In the genomic region with DNA sequence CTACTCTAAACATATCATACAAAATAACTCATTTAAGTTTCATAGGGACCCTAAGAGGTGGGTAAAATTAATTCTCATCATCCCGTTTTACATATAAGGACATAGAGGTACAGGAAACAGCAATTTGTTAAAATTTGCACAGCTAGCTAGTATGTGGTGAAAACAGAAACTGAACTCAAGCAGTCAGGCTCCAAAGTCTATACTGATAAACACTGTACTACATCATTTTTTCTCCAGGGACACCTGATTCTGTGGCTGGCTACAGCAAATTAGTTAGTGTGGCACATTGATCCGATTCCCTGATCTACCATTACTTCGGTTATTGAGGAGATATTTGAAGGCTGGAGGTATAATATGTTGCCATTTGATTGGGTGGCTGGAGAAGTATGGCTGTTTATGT, we compare ENCODE assay signal across 15 cellular contexts. TPM values are rescaled to one million over a fixed set of nuclear protein-coding genes. Genes with fewer than 3 reads are reported as not detected.
DNase-seq lines count a peak whose midpoint lies in the region; ATAC-seq, FAIRE-seq and TF ChIP-seq lines count a peak whose summit lies in the region.
"Had no signal": no experiment of that assay in that cellular context is flagged by ENCODE, and none has a peak within 500 bp of the region (broad histone marks: within the 10 kb centered on the region; RNA-seq: fewer than 3 reads in every experiment).

No MANE protein-coding gene starts in this region.

- intact Hi-C loops in activated CD4-positive, alpha-beta T cell treated with anti-CD3 and anti-CD28 coated beads for 36 hours (cut with DNase I, micrococcal nuclease): loop anchor here in 1 of 2 experiments (5.0 kb wide), 1 partner anchor 37 kb away; a partner anchor contains a TSS
- intact Hi-C loops in HepG2 (cut with micrococcal nuclease; ENCODE audit: unreplicated experiment) (no loop called here), thyroid gland (cut with DNase I) (no loop called here)

- BruUV-seq in HepG2 (replicated peaks; lab: Mats Ljungman, UMichigan): no TSS peak

- no peak overlapping the region for H3K9ac ChIP-seq in HepG2 (ENCODE audit: insufficient read depth, low read depth, low read length)

- no peak for TF ChIP-seq RAD21 in HepG2 (CRISPR knock-in tag; IDR thresholded peaks at IDR 0.05)

- peak; percentile 39 for ATAC-seq in activated CD4-positive, alpha-beta T cell treated with anti-CD3 and anti-CD28 coated beads for 36 hours
- ATAC-seq in GM21526 (IDR thresholded peaks at IDR 0.05; ENCODE audit: low FRiP score, unreplicated experiment): peak; percentile 78
- peak; percentile 69 for ATAC-seq in HG03521 (IDR thresholded peaks at IDR 0.05; ENCODE audit: unreplicated experiment)
- peak; percentile 53; the same call in 2 of the 3 replicates for ATAC-seq in HepG2
- ATAC-seq: left lobe of liver; stimulated activated memory B cell treated with anti-CD40 and anti-IgM and Interleukin-4, amounts not matched to agents 10 μg/mL and 1 μg/mL and 100 μg/mL, for 72 hours had no signal

- in situ Hi-C loops in HepG2 (cut with HindIII; ENCODE audit: extremely low pct_ligation_motif_present, low pct_unique_long_range_greater_than_20kb): no loop called here

- CTCF ChIA-PET in activated CD4-positive, alpha-beta T cell treated with anti-CD3 and anti-CD28 coated beads for 36 hours (lab: Charles Lee): interaction anchor here (0.8 to 3.1 kb wide), 4 partner anchors 12 to 162 kb away, joined by 3 to 10 read pairs (median 4); no protein-coding TSS in a partner anchor
- CTCF ChIA-PET in HepG2 (lab: Yijun Ruan, JAX; ENCODE audit: low intra/inter-chr PET ratio, low total read pairs): no interaction called here

- H3K4me3 ChIP-seq in HepG2 (replicated peaks in 1 of 3; ENCODE audit: insufficient read depth in 1 of 3, low read depth in 2 of 3, low read length in 3 of 3): no peak overlapping the region
- no peak overlapping the region for H3K4me3 ChIP-seq in thyroid gland (replicated peaks in 1 of 3)

- no peaks in the 10 kb centered on the region for H3K27me3 Mint-ChIP-seq in activated CD4-positive, alpha-beta T cell treated with anti-CD3 and anti-CD28 coated beads for 36 hours

- H3K9me3 ChIP-seq in HepG2 (ENCODE audit: low read length) (no peaks in the 10 kb centered on the region), thyroid gland (no peaks in the 10 kb centered on the region)
- H3K9me3 ChIP-seq: neutrophil had no signal

- WGBS in HepG2 (ENCODE audit: low lambda C conversion rate): 8% methylated on average over 3 of the region's 3 CpGs
- 77 to 84% methylated on average over 3 of the region's 3 CpGs for WGBS in thyroid gland, 2 donors

- no peaks in the 10 kb centered on the region for H3K9me3 Mint-ChIP-seq in activated CD4-positive, alpha-beta T cell treated with anti-CD3 and anti-CD28 coated beads for 36 hours (ENCODE audit: low read depth)
- H3K9me3 Mint-ChIP-seq: dendritic cell treated with granulocyte-macrophage colony-stimulating factor and Interleukin-4, amounts not matched to agents 40 ng/mL and 50 ng/mL, for 4 days; stimulated activated memory B cell treated with anti-CD40 and anti-IgM and Interleukin-4, amounts not matched to agents 10 μg/mL and 1 μg/mL and 100 μg/mL, for 72 hours had no signal

- TF ChIP-seq EP300 in HepG2 (IDR thresholded peaks at IDR 0.05; ENCODE audit: low read depth in 2 of 2, low read length in 2 of 2): no peak
- TF ChIP-seq EP300 in HepG2 (CRISPR knock-in tag; IDR thresholded peaks at IDR 0.05; ENCODE audit: borderline replicate concordance): no peak

- TF ChIP-seq POLR2A in HepG2 (IDR thresholded peaks at IDR 0.05; ENCODE audit: insufficient read depth in 1 of 2, low read depth in 2 of 2, low read length in 2 of 2) (no peak), thyroid gland (IDR thresholded peaks at IDR 0.05) (no peak)

- peak overlapping the region; percentile 43 for H3K27ac Mint-ChIP-seq in activated CD4-positive, alpha-beta T cell treated with anti-CD3 and anti-CD28 coated beads for 36 hours
- H3K27ac Mint-ChIP-seq: dendritic cell treated with granulocyte-macrophage colony-stimulating factor and Interleukin-4, amounts not matched to agents 40 ng/mL and 50 ng/mL, for 4 days; stimulated activated memory B cell treated with anti-CD40 and anti-IgM and Interleukin-4, amounts not matched to agents 10 μg/mL and 1 μg/mL and 100 μg/mL, for 72 hours had no signal

- H3K4me2 ChIP-seq in HepG2 (ENCODE audit: low read depth, low read length): no peak overlapping the region

- no peaks in the 10 kb centered on the region for H3K36me3 ChIP-seq in HepG2 (replicated peaks in 1 of 2; ENCODE audit: control insufficient read depth in 1 of 2, insufficient read depth in 2 of 2, low read length in 2 of 2)
- H3K36me3 ChIP-seq in thyroid gland: no peaks in the 10 kb centered on the region
- H3K36me3 ChIP-seq: neutrophil had no signal

- TF ChIP-seq CTCF in HepG2 (CRISPR knock-in tag; IDR thresholded peaks at IDR 0.05): no peak
- no peak for TF ChIP-seq CTCF in thyroid gland (IDR thresholded peaks at IDR 0.05)

- H3K36me3 Mint-ChIP-seq in activated CD4-positive, alpha-beta T cell treated with anti-CD3 and anti-CD28 coated beads for 36 hours (ENCODE audit: low read depth): no peaks in the 10 kb centered on the region
- H3K36me3 Mint-ChIP-seq: stimulated activated memory B cell treated with anti-CD40 and anti-IgM and Interleukin-4, amounts not matched to agents 10 μg/mL and 1 μg/mL and 100 μg/mL, for 72 hours had no signal

- H3K27ac ChIP-seq in HepG2 (ENCODE audit: extremely low read length, insufficient read depth, low read length): no peak overlapping the region
- no peak overlapping the region for H3K27ac ChIP-seq in thyroid gland
- H3K27ac ChIP-seq: 22Rv1, foreskin keratinocyte, neutrophil had no signal

- H4K20me1 ChIP-seq in HepG2 (ENCODE audit: insufficient read depth, low read length): no peaks in the 10 kb centered on the region

- FAIRE-seq in HepG2 (lab: Jason Lieb, UNC): no peak

- POLR2A ChIA-PET in activated CD4-positive, alpha-beta T cell treated with anti-CD3 and anti-CD28 coated beads for 36 hours (lab: Charles Lee): interaction anchor here (1.1 to 1.3 kb wide), 2 partner anchors 36 to 39 kb away, joined by 3 to 4 read pairs; a partner anchor contains a TSS
- POLR2A ChIA-PET in HepG2 (lab: Yijun Ruan, JAX): no interaction called here

- H3K27me3 ChIP-seq in HepG2 (ENCODE audit: control insufficient read depth in 1 of 2, insufficient read depth in 2 of 2, low read length in 2 of 2): peaks cover 0 to 11% of the 10 kb centered on the region in 2 experiments; a peak in 4 of 5 replicates
- no peaks in the 10 kb centered on the region for H3K27me3 ChIP-seq in thyroid gland
- H3K27me3 ChIP-seq: foreskin keratinocyte had no signal

- no peaks in the 10 kb centered on the region for H3K79me2 ChIP-seq in HepG2 (ENCODE audit: insufficient read depth, low read length)

- H2AFZ ChIP-seq in HepG2 (ENCODE audit: low read length): no peak overlapping the region

- H3K4me1 ChIP-seq in HepG2 (ENCODE audit: insufficient read depth, low read length) (no peaks in the 10 kb centered on the region), thyroid gland (no peaks in the 10 kb centered on the region)

- no peak for DNase-seq in activated CD4-positive, alpha-beta T cell treated with anti-CD3 and anti-CD28 coated beads for 36 hours
- no peak for DNase-seq in activated CD4-positive, alpha-beta T cell treated with anti-CD3 and anti-CD28 coated beads for 48 hours
- DNase-seq in HepG2 (ENCODE audit: low spot score) (no peak), thyroid gland (no peak), activated gamma-delta T cell treated with Interleukin-2 at 50 U/mL for 16 hours (no peak), AG08395 (ENCODE audit: low spot score) (no peak)
- DNase-seq: foreskin keratinocyte; stimulated activated CD4-positive, alpha-beta T cell treated with anti-CD3 and anti-CD28 coated beads, Interleukin-15, amount 100 ng/mL, for 24 hours had no signal

- H3K4me1 Mint-ChIP-seq in activated CD4-positive, alpha-beta T cell treated with anti-CD3 and anti-CD28 coated beads for 36 hours: peaks cover 51% of the 10 kb centered on the region

- no peak overlapping the region for H3K4me3 Mint-ChIP-seq in activated CD4-positive, alpha-beta T cell treated with anti-CD3 and anti-CD28 coated beads for 36 hours
- H3K4me3 Mint-ChIP-seq: dendritic cell treated with granulocyte-macrophage colony-stimulating factor and Interleukin-4, amounts not matched to agents 40 ng/mL and 50 ng/mL, for 4 days; stimulated activated memory B cell treated with anti-CD40 and anti-IgM and Interleukin-4, amounts not matched to agents 10 μg/mL and 1 μg/mL and 100 μg/mL, for 72 hours had no signal

RNA-seq across cellular contexts. Expression of a gene that starts 36.2 kb away (rescaled TPM):
- total RNA-seq in activated CD4-positive, alpha-beta T cell treated with anti-CD3 and anti-CD28 coated beads for 36 hours: 10 to 100 TPM; 17.3 to 17.5 TPM
- total RNA-seq in HepG2 (2016; rRNA removed; fragmentation: Illumina TruSeq; extraction: Trizol): 12.7 and 14.2 TPM in 2 replicates
- total RNA-seq in HepG2 (2016; cell fraction: cytosol; rRNA removed; fragmentation: Illumina TruSeq; extraction: Trizol; ENCODE audit: low read depth): 3.9 and 4.1 TPM in 2 replicates
- total RNA-seq in HepG2 (2016; cell fraction: insoluble cytoplasmic fraction; rRNA removed; fragmentation: Illumina TruSeq; extraction: Trizol): 12.3 and 12.7 TPM in 2 replicates
- 7.4 and 7.6 TPM in 2 replicates for total RNA-seq in HepG2 (2016; cell fraction: membrane; rRNA removed; fragmentation: Illumina TruSeq; extraction: Trizol)
- 18.9 and 19.8 TPM in 2 replicates for total RNA-seq in HepG2 (2016; cell fraction: nucleus; rRNA removed; fragmentation: Illumina TruSeq; extraction: Trizol)
- polyA plus RNA-seq in HepG2 (2011; rRNA removed): 6.9 and 8.5 TPM in 2 replicates
- 3.5 and 4.6 TPM in 2 replicates for polyA plus RNA-seq in HepG2 (2011; cell fraction: cytosol; rRNA removed)
- 11.4 and 11.9 TPM in 2 replicates for polyA plus RNA-seq in HepG2 (2011; cell fraction: nucleus; rRNA removed)
- polyA plus RNA-seq in HepG2 (2012): 6.5 TPM in 2 replicates
- polyA plus RNA-seq in HepG2 (2016; cell fraction: cytosol; fragmentation: Illumina TruSeq; extraction: Trizol; ENCODE audit: low read depth): 0.54 and 0.65 TPM in 2 replicates
- 14.7 and 15.7 TPM in 2 replicates for polyA plus RNA-seq in HepG2 (2016; cell fraction: insoluble cytoplasmic fraction; fragmentation: Illumina TruSeq; extraction: Trizol; ENCODE audit: low read depth)
- 3.0 and 3.5 TPM in 2 replicates for polyA plus RNA-seq in HepG2 (2016; cell fraction: membrane; fragmentation: Illumina TruSeq; extraction: Trizol; ENCODE audit: low read depth)
- polyA plus RNA-seq in HepG2 (2016; cell fraction: nucleus; fragmentation: Illumina TruSeq; extraction: Trizol; ENCODE audit: insufficient read depth, low read depth): 42.2 and 42.9 TPM in 2 replicates
- 5.7 and 12.9 TPM in 2 replicates for polyA minus RNA-seq in HepG2 (2011; rRNA and poly(A)+ RNA removed; ENCODE audit: low replicate concordance)
- polyA minus RNA-seq in HepG2 (2011; cell fraction: cytosol; rRNA and poly(A)+ RNA removed): 6.1 and 6.4 TPM in 2 replicates
- 10.7 TPM in 2 replicates for polyA minus RNA-seq in HepG2 (2011; cell fraction: nucleus; rRNA and poly(A)+ RNA removed)
- 10 to 100 TPM in 3 of 4 donors, 1 to 10 TPM in 1; 9.4 to 18.0 (median 12.4) TPM for total RNA-seq in thyroid gland
